In the genomic region with DNA sequence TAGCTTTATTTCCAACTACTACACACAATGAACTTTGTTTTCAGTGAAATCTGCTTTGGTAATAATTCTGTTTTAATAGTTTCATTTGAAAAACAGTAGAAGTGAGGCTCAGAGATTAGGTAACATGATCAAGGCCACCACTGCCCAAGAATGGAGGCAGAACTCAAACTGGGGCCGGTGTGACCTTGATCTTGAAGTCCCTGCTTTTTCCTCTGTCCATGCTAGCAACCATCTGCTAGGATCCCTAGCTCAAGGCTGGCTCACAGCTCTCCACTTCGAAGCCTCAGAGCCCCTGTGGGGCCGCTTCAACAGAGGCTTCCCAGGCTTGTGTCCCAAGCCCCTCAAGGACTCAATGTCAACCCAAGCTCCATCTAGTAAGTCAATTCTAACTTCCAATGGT, we compare ENCODE assay signal across 17 cellular contexts.
"Had no signal": no experiment of that assay in that cellular context is flagged by ENCODE, and none has a peak within 500 bp of the region (broad histone marks: within the 10 kb centered on the region; RNA-seq: fewer than 3 reads in every experiment).

No MANE protein-coding gene starts in this region.

- H3K4me3 ChIP-seq: adrenal gland, gastrocnemius medialis, heart right ventricle, left lung, tibial artery had no signal

- DNase-seq: activated B cell treated with CpG ODN at 0.5 μM for 24 hours; activated CD4-positive, alpha-beta T cell treated with anti-CD3 and anti-CD28 coated beads, Interleukin-2, amount 10 ng/mL, durations not matched to agents 24 days and 14 days; activated T-cell treated with anti-CD3 and anti-CD28 coated beads, Interleukin-2, amount 50 U/mL, for 48 hours; central memory CD4-positive, alpha-beta T cell; cortex of kidney; effector CD8-positive, alpha-beta T cell; gastrocnemius medialis; heart right ventricle; islet precursor cell; left lung; mesenchymal stem cell; posterior cingulate gyrus; stimulated activated CD4-positive, alpha-beta T cell treated with anti-CD3 and anti-CD28 coated beads, Interleukin-4, amount 100 ng/mL, for 4 hours; T-helper 1 cell; tibial artery had no signal

- H3K27me3 ChIP-seq: adrenal gland, gastrocnemius medialis, heart right ventricle, left lung, tibial artery had no signal

- H3K27ac ChIP-seq: adrenal gland, gastrocnemius medialis, heart right ventricle, left lung, tibial artery had no signal

- FAIRE-seq: TTC549 had no signal

- H3K9me3 ChIP-seq: adrenal gland, gastrocnemius medialis, heart right ventricle, left lung, tibial artery had no signal

- H3K27me3 Mint-ChIP-seq: activated B cell treated with CpG ODN at 0.5 μM for 24 hours; activated CD4-positive, alpha-beta T cell treated with anti-CD3 and anti-CD28 coated beads, Interleukin-2, amount 10 ng/mL, durations not matched to agents 24 days and 14 days had no signal

- H3K4me3 Mint-ChIP-seq: activated B cell treated with CpG ODN at 0.5 μM for 24 hours; activated CD4-positive, alpha-beta T cell treated with anti-CD3 and anti-CD28 coated beads, Interleukin-2, amount 10 ng/mL, durations not matched to agents 24 days and 14 days had no signal

- H3K27ac Mint-ChIP-seq: activated B cell treated with CpG ODN at 0.5 μM for 24 hours; activated CD4-positive, alpha-beta T cell treated with anti-CD3 and anti-CD28 coated beads, Interleukin-2, amount 10 ng/mL, durations not matched to agents 24 days and 14 days had no signal

- ATAC-seq: gastrocnemius medialis, heart right ventricle, left lung had no signal

- H3K36me3 ChIP-seq: adrenal gland, gastrocnemius medialis, heart right ventricle, left lung, tibial artery had no signal

- H3K9me3 Mint-ChIP-seq: activated B cell treated with CpG ODN at 0.5 μM for 24 hours; activated CD4-positive, alpha-beta T cell treated with anti-CD3 and anti-CD28 coated beads, Interleukin-2, amount 10 ng/mL, durations not matched to agents 24 days and 14 days had no signal
